Comparison of ENCODE assay signal across 1 cellular context in genomic region chr19:37691881-37692504, GRCh38.
TF ChIP-seq lines count a peak whose summit lies in the region.

No MANE protein-coding gene starts in this region.

TF ChIP-seq in HepG2, 621 proteins besides CTCF, POLR2A, EP300 and RAD21 (continued from another document):
- TF ChIP-seq ZNF414 (CRISPR knock-in tag; IDR thresholded peaks at IDR 0.05) (no peak), THAP9 (CRISPR knock-in tag; IDR thresholded peaks at IDR 0.05; ENCODE audit: borderline replicate concordance) (peak; percentile 74; the same call in 1 of the 2 replicates), GATA4 (IDR thresholded peaks at IDR 0.05; ENCODE audit: borderline replicate concordance, low read depth) (peak; percentile 36; the same call in 1 of the 2 replicates), TEAD3 (CRISPR knock-in tag; optimal IDR thresholded peaks at IDR 0.05; ENCODE audit: borderline replicate concordance) (peak; percentile 87), ISL2 (CRISPR knock-in tag; IDR thresholded peaks at IDR 0.05) (0 out of 2 replicates have a peak, but pooled peaks have one; percentile 27), NPAS2 (CRISPR knock-in tag; IDR thresholded peaks at IDR 0.05; ENCODE audit: borderline replicate concordance) (no peak), KLF13 (CRISPR knock-in tag; IDR thresholded peaks at IDR 0.05) (peak; percentile 45; the same call in 1 of the 2 replicates), ZNF569 (CRISPR knock-in tag; IDR thresholded peaks at IDR 0.05; ENCODE audit: borderline replicate concordance) (no peak), ZNF337 (CRISPR knock-in tag; IDR thresholded peaks at IDR 0.05; ENCODE audit: borderline replicate concordance, low read depth) (no peak), MTF2 (CRISPR knock-in tag; IDR thresholded peaks at IDR 0.05; ENCODE audit: borderline replicate concordance) (no peak), ZNF556 (CRISPR knock-in tag; IDR thresholded peaks at IDR 0.05; ENCODE audit: borderline replicate concordance) (peak; percentile 51; the same call in 1 of the 2 replicates), POGK (CRISPR knock-in tag; conservative IDR thresholded peaks at IDR 0.05) (no peak; the same call in 1 of the 2 replicates), CERS6 (CRISPR knock-in tag; IDR thresholded peaks at IDR 0.05) (no peak), PAXIP1 (CRISPR knock-in tag; conservative IDR thresholded peaks at IDR 0.05) (peak; percentile 43; the same call in 1 of the 2 replicates), SNRNP70 (IDR thresholded peaks at IDR 0.05; ENCODE audit: low read depth, low read length) (no peak), ZBTB26 (CRISPR knock-in tag; IDR thresholded peaks at IDR 0.05; ENCODE audit: borderline replicate concordance) (0 out of 2 replicates have a peak, but pooled peaks have one; percentile 28), ZNF142 (CRISPR knock-in tag; IDR thresholded peaks at IDR 0.05) (0 out of 2 replicates have a peak, but pooled peaks have one; percentile 49), TOE1 (CRISPR knock-in tag; IDR thresholded peaks at IDR 0.05) (no peak), ZNF83 (CRISPR knock-in tag; IDR thresholded peaks at IDR 0.05; ENCODE audit: borderline replicate concordance) (0 out of 2 replicates have a peak, but pooled peaks have one; percentile 36), SP140L (CRISPR knock-in tag; IDR thresholded peaks at IDR 0.05; ENCODE audit: borderline replicate concordance) (no peak), CBX1 (IDR thresholded peaks at IDR 0.05; ENCODE audit: low read depth) (peak; percentile 71), ZMYM2 (CRISPR knock-in tag; IDR thresholded peaks at IDR 0.05) (peak; percentile 76)
